Comparison of ENCODE assay signal across 13 cellular contexts in the genomic region with DNA sequence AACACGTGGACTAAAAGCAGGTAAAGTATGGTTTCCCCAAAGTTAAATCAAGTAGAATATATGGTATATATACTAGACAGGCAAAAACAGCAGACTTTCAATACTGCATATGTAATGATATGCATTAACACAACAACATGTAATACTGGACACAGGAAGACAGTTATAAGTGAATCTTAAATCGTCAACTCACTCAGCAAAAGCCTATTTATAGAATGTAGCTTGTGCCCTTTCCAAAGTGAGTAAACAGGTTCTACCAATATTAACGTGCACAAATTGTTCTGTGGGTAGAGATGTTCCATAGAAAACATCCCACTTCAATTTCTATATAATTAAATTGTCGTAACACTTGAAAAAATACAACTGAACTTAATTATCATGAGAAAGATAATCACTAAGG. TPM values are rescaled to one million over a fixed set of nuclear protein-coding genes. Genes with fewer than 3 reads are reported as not detected.
DNase-seq lines count a peak whose midpoint lies in the region; ATAC-seq lines count a peak whose summit lies in the region.
"Had no signal": no experiment of that assay in that cellular context is flagged by ENCODE, and none has a peak within 500 bp of the region (broad histone marks: within the 10 kb centered on the region; RNA-seq: fewer than 3 reads in every experiment).

No MANE protein-coding gene starts in this region.

- H3K9me3 Mint-ChIP-seq in activated T-helper 17 cell treated with anti-CD3 and anti-CD28 coated beads, Interleukin-2, amount 50 U/mL, for 72 hours = no peaks in the 10 kb centered on the region
- H3K9me3 Mint-ChIP-seq: GM23338 had no signal

- peak overlapping the region; percentile 15 for H3K4me3 Mint-ChIP-seq in activated T-helper 17 cell treated with anti-CD3 and anti-CD28 coated beads, Interleukin-2, amount 50 U/mL, for 72 hours
- H3K4me3 Mint-ChIP-seq: CD4-positive, CD25-positive, alpha-beta regulatory T cell; GM23338 had no signal

- H3K27ac Mint-ChIP-seq in activated T-helper 17 cell treated with anti-CD3 and anti-CD28 coated beads, Interleukin-2, amount 50 U/mL, for 72 hours = no peak overlapping the region
- H3K27ac Mint-ChIP-seq: CD4-positive, CD25-positive, alpha-beta regulatory T cell; GM23338 had no signal

- no peaks in the 10 kb centered on the region for H3K27me3 Mint-ChIP-seq in activated T-helper 17 cell treated with anti-CD3 and anti-CD28 coated beads, Interleukin-2, amount 50 U/mL, for 72 hours
- H3K27me3 Mint-ChIP-seq: CD4-positive, CD25-positive, alpha-beta regulatory T cell had no signal

- no peak for DNase-seq in left ventricle myocardium superior
- no peak for DNase-seq in cardiac septum (ENCODE audit: low spot score)
- peak; percentile 0 for DNase-seq in NCI-H1105 (lab: John Stamatoyannopoulos, UW)
- DNase-seq in NCI-H2081 treated with DMSO at 0.1 percent for 48 hours (lab: John Stamatoyannopoulos, UW) = no peak
- DNase-seq: BE2C, DMS53, H7 had no signal

- ATAC-seq in left ventricle myocardium superior = peak; percentile 77
- no peak for ATAC-seq in activated T-helper 17 cell treated with anti-CD3 and anti-CD28 coated beads, Interleukin-2, amount 50 U/mL, for 72 hours (replicated peaks)
- ATAC-seq in GM18867 (IDR thresholded peaks at IDR 0.05; ENCODE audit: unreplicated experiment) = no peak
- ATAC-seq: A549, GM12878, GM23338 had no signal

- intact Hi-C loops in left ventricle myocardium superior (cut with micrococcal nuclease) = no loop called here
- intact Hi-C loops in cardiac septum (cut with DNase I) = no loop called here

- H3K4me1 Mint-ChIP-seq in activated T-helper 17 cell treated with anti-CD3 and anti-CD28 coated beads, Interleukin-2, amount 50 U/mL, for 72 hours = peaks cover 40% of the 10 kb centered on the region
- H3K4me1 Mint-ChIP-seq: GM23338 had no signal

- peaks cover 37% of the 10 kb centered on the region for H3K36me3 Mint-ChIP-seq in activated T-helper 17 cell treated with anti-CD3 and anti-CD28 coated beads, Interleukin-2, amount 50 U/mL, for 72 hours (ENCODE audit: low read depth)

RNA-seq across cellular contexts. Expression of a gene that starts 30.6 kb away (rescaled TPM):
- total RNA-seq in left ventricle myocardium superior (11.3 TPM), cardiac septum (6.7 TPM)
- total RNA-seq in activated T-helper 17 cell treated with anti-CD3 and anti-CD28 coated beads, Interleukin-2, amount 50 U/mL, for 72 hours = 1 to 10 TPM; 3.0 to 3.8 TPM

RNA-seq across cellular contexts. Expression of a gene that starts 55.7 kb away (rescaled TPM):
- total RNA-seq in left ventricle myocardium superior (10.2 TPM), cardiac septum (10.7 TPM)
- 10 to 100 TPM in 1 of 2 donors, 1 to 10 TPM in 1; 9.1 to 23.1 TPM for total RNA-seq in activated T-helper 17 cell treated with anti-CD3 and anti-CD28 coated beads, Interleukin-2, amount 50 U/mL, for 72 hours
